In the genomic region with DNA sequence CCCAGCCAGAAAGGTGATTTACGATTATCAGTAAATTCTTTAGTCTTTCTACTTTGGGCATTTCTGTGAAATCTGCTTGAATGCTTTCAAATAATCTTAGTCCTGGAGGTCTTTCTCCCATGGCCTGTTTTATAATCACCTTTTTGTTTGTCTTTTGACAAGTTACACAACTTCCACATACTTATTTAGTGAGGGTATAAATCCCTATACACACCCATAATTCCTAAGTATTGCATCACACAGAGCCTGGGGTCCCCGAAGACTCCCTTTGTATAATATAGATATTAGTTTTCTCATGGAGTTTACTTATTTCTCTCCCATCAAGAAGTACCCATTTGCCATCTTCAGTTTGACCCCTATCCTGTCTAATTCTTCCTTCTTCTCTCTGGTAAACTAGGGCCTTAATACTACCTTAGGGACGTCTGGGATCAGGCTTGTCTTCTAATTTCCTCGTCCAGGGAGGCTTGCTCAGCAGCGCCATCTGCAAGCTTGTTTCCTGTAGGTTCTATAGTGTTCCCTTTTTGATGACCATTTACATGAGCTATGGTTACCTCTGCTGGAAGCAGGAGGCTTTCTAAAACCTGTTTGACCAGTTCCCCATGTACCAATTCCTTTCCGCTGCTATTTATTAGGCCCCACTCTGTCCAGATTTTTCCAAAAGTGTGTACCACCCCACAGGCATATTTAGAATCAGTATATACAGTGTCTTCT, we compare ENCODE assay signal across 14 cellular contexts. TPM values are rescaled to one million over a fixed set of nuclear protein-coding genes. Genes with fewer than 3 reads are reported as not detected.
DNase-seq lines count a peak whose midpoint lies in the region; ATAC-seq, FAIRE-seq and TF ChIP-seq lines count a peak whose summit lies in the region.
"Had no signal": no experiment of that assay in that cellular context is flagged by ENCODE, and none has a peak within 500 bp of the region (broad histone marks: within the 10 kb centered on the region; RNA-seq: fewer than 3 reads in every experiment).

No MANE protein-coding gene starts in this region.

- TF ChIP-seq CTCF in Caco-2 (IDR thresholded peaks at IDR 0.05; ENCODE audit: insufficient read depth in 1 of 2, low read depth in 1 of 2, low read length in 1 of 2, severe bottlenecking in 1 of 2, unreplicated experiment in 1 of 2) (peak; percentile 18 to 23), HCT116 (IDR thresholded peaks at IDR 0.05 in 2 of 3, conservative IDR thresholded peaks at IDR 0.05 in 1 of 3; ENCODE audit: borderline replicate concordance in 1 of 3, insufficient read depth in 1 of 3, low read depth in 2 of 3, low read length in 2 of 3) (peak; percentile 14 to 26 (median 21); a peak in 2 of 6 replicates), OCI-LY1 (IDR thresholded peaks at IDR 0.05; ENCODE audit: low read length) (peak; percentile 45; the same call in 1 of the 2 replicates)

- CTCF ChIA-PET in Caco-2 (lab: Charles Lee), result interaction anchor here (1.0 to 1.8 kb wide), 2 partner anchors 12 to 216 kb away, joined by 3 to 12 read pairs; no protein-coding TSS in a partner anchor
- CTCF ChIA-PET in HCT116 (lab: Charles Lee), result interaction anchor here (0.9 to 1.7 kb wide), 2 partner anchors 23 to 216 kb away, joined by 3 to 4 read pairs; no protein-coding TSS in a partner anchor

- H3K4me3 Mint-ChIP-seq in Caco-2 (ENCODE audit: unreplicated experiment), result peak overlapping the region; percentile 16
- H3K4me3 Mint-ChIP-seq: activated CD8-positive, alpha-beta T cell treated with anti-CD3 and anti-CD28 coated beads, Interleukin-2, amount 10 ng/mL, durations not matched to agents 7 days and 5 days; stimulated activated effector memory CD8-positive, alpha-beta T cell treated with anti-CD3 and anti-CD28 coated beads, Interleukin-12 subunit alpha, Interleukin-12 subunit beta, amount 100 ng/mL, for 72 hours had no signal

- no peaks in the 10 kb centered on the region for H3K9me3 ChIP-seq in Caco-2
- no peaks in the 10 kb centered on the region for H3K9me3 ChIP-seq in HCT116 (ENCODE audit: control insufficient read depth in 1 of 2, insufficient read depth in 1 of 2, low read depth in 1 of 2, low read length in 2 of 2)
- H3K9me3 ChIP-seq in OCI-LY1 (ENCODE audit: low read length), result no peaks in the 10 kb centered on the region
- no peaks in the 10 kb centered on the region for H3K9me3 ChIP-seq in iPS DF 6.9 (ENCODE audit: control insufficient read depth, insufficient read depth, low read length)

- H3K36me3 Mint-ChIP-seq in Caco-2 (ENCODE audit: insufficient read depth, unreplicated experiment), result peaks cover 4% of the 10 kb centered on the region
- H3K36me3 Mint-ChIP-seq: stimulated activated effector memory CD8-positive, alpha-beta T cell treated with anti-CD3 and anti-CD28 coated beads, Interleukin-12 subunit alpha, Interleukin-12 subunit beta, amount 100 ng/mL, for 72 hours had no signal

- H3K4me1 ChIP-seq in Caco-2 (peaks cover 22% of the 10 kb centered on the region), HCT116 (ENCODE audit: control insufficient read depth in 1 of 2, insufficient read depth in 2 of 2, low read length in 2 of 2) (peaks cover 4 to 6% of the 10 kb centered on the region in 2 experiments; a peak in 2 of 4 replicates), OCI-LY1 (ENCODE audit: insufficient read depth, low read length, severe bottlenecking) (no peaks in the 10 kb centered on the region), iPS DF 6.9 (ENCODE audit: control insufficient read depth, insufficient read depth, low read length) (no peaks in the 10 kb centered on the region; the same call in 1 of the 2 replicates)

- TF ChIP-seq POLR2A in HCT116 (IDR thresholded peaks at IDR 0.05; ENCODE audit: borderline replicate concordance, extremely low read depth, insufficient read depth, insufficient read length), result no peak

- no peaks in the 10 kb centered on the region for H3K36me3 ChIP-seq in Caco-2 (ENCODE audit: control insufficient read depth, insufficient read depth, low read length)
- H3K36me3 ChIP-seq in HCT116 (ENCODE audit: control insufficient read depth in 1 of 2, insufficient read depth in 2 of 2, low read length in 2 of 2), result no peaks in the 10 kb centered on the region
- H3K36me3 ChIP-seq in OCI-LY1 (ENCODE audit: insufficient read depth, low read length), result no peaks in the 10 kb centered on the region
- no peaks in the 10 kb centered on the region for H3K36me3 ChIP-seq in iPS DF 6.9 (ENCODE audit: control insufficient read depth, insufficient read depth, low read length)

- no CpG with 5 or more reads among the region's 6 CpGs for WGBS in iPS DF 6.9 (ENCODE audit: insufficient coverage, insufficient read length)

- no peaks in the 10 kb centered on the region for H3K27me3 ChIP-seq in Caco-2 (replicated peaks; ENCODE audit: control insufficient read depth, insufficient read depth, low read length)
- H3K27me3 ChIP-seq in HCT116 (ENCODE audit: insufficient read depth, low read length), result no peaks in the 10 kb centered on the region
- no peaks in the 10 kb centered on the region for H3K27me3 ChIP-seq in OCI-LY1 (ENCODE audit: insufficient read depth, low read length)
- no peaks in the 10 kb centered on the region for H3K27me3 ChIP-seq in iPS DF 6.9 (ENCODE audit: control insufficient read depth, insufficient read depth, low read length)

- no peaks in the 10 kb centered on the region for H3F3A ChIP-seq in OCI-LY1 (ENCODE audit: insufficient read depth, low read length)

- peaks cover 13% of the 10 kb centered on the region for H3K4me1 Mint-ChIP-seq in Caco-2 (ENCODE audit: low read depth, unreplicated experiment)
- H3K4me1 Mint-ChIP-seq: stimulated activated effector memory CD8-positive, alpha-beta T cell treated with anti-CD3 and anti-CD28 coated beads, Interleukin-12 subunit alpha, Interleukin-12 subunit beta, amount 100 ng/mL, for 72 hours had no signal

- no peak for FAIRE-seq in HTR-8/SVneo (lab: Jason Lieb, UNC)
- FAIRE-seq: islet of Langerhans had no signal

- peak; percentile 69 to 73 for DNase-seq in Caco-2
- DNase-seq in HCT116 (ENCODE audit: low read depth, low spot score), result peak; percentile 31
- DNase-seq in iPS DF 6.9 (ENCODE audit: low read depth, low spot score), result peak; percentile 61
- DNase-seq in pons (ENCODE audit: low spot score), result no peak
- DNase-seq in HTR-8/SVneo (ENCODE audit: insufficient read length, low spot score), result no peak
- DNase-seq in activated CD4-positive, CD25-positive, alpha-beta regulatory T cell (lab: John Stamatoyannopoulos, UW), result no peak
- DNase-seq in NCI-H1694 (lab: John Stamatoyannopoulos, UW), result no peak
- DNase-seq: activated CD8-positive, alpha-beta T cell treated with anti-CD3 and anti-CD28 coated beads, Interleukin-2, amount 10 ng/mL, durations not matched to agents 7 days and 5 days; amygdala; NCI-H2081 treated with DMSO at 0.1 percent for 48 hours had no signal

- RAD21 ChIA-PET in HCT116 (lab: Charles Lee; ENCODE audit: low non-redundant PET in 1 of 2, low total read pairs in 2 of 2, uncharacterized antibody in 2 of 2, unreplicated experiment in 2 of 2), result no interaction called here

- peak; percentile 73 for ATAC-seq in HCT116
- ATAC-seq: activated CD8-positive, alpha-beta T cell treated with anti-CD3 and anti-CD28 coated beads, Interleukin-2, amount 10 ng/mL, durations not matched to agents 7 days and 5 days; stimulated activated effector memory CD8-positive, alpha-beta T cell treated with anti-CD3 and anti-CD28 coated beads, Interleukin-12 subunit alpha, Interleukin-12 subunit beta, amount 100 ng/mL, for 72 hours had no signal

- peaks cover 12% of the 10 kb centered on the region for H3K9me3 Mint-ChIP-seq in Caco-2 (ENCODE audit: unreplicated experiment)
- H3K9me3 Mint-ChIP-seq: activated T-helper 2 cell treated with anti-CD3 and anti-CD28 coated beads, Interferon-gamma antibody, Interleukin-2, Interleukin-4, amounts not matched to agents 10 μg/mL and 5 μg/mL and 100 μg/mL, durations not matched to agents 14 hours and 24 hours and 36 hours; stimulated activated effector memory CD8-positive, alpha-beta T cell treated with anti-CD3 and anti-CD28 coated beads, Interleukin-12 subunit alpha, Interleukin-12 subunit beta, amount 100 ng/mL, for 72 hours had no signal

- H3K79me2 ChIP-seq in HCT116 (ENCODE audit: insufficient read depth, low read length) (no peaks in the 10 kb centered on the region), OCI-LY1 (ENCODE audit: insufficient read depth, low read length) (no peaks in the 10 kb centered on the region)

- no peak overlapping the region for H3K27ac ChIP-seq in HCT116 (ENCODE audit: low read depth, low read length)
- no peak overlapping the region for H3K27ac ChIP-seq in OCI-LY1 (ENCODE audit: low read depth, low read length, poor library complexity, severe bottlenecking)
- H3K27ac ChIP-seq in iPS DF 6.9 (ENCODE audit: low read length), result no peak overlapping the region

- TF ChIP-seq RAD21 in HCT116 (IDR thresholded peaks at IDR 0.05; ENCODE audit: low read depth), result peak; percentile 23; the same call in 1 of the 2 replicates

- H4K20me1 ChIP-seq in HCT116 (ENCODE audit: insufficient read depth) (no peaks in the 10 kb centered on the region), OCI-LY1 (ENCODE audit: insufficient read depth, low read length) (no peaks in the 10 kb centered on the region)

- BruUV-seq in Caco-2 (replicated peaks; lab: Mats Ljungman, UMichigan), result no TSS peak
- no TSS peak for BruUV-seq in HCT116 (replicated peaks; lab: Mats Ljungman, UMichigan)

- H3K9ac ChIP-seq in HCT116 (ENCODE audit: low read length) (no peak overlapping the region), OCI-LY1 (ENCODE audit: low read length) (no peak overlapping the region)

- H3K27me3 Mint-ChIP-seq in Caco-2 (ENCODE audit: insufficient read depth, unreplicated experiment), result no peaks in the 10 kb centered on the region

- H3K27ac Mint-ChIP-seq in Caco-2 (ENCODE audit: unreplicated experiment), result peak overlapping the region; percentile 61
- H3K27ac Mint-ChIP-seq: activated CD8-positive, alpha-beta T cell treated with anti-CD3 and anti-CD28 coated beads, Interleukin-2, amount 10 ng/mL, durations not matched to agents 7 days and 5 days; activated T-helper 2 cell treated with anti-CD3 and anti-CD28 coated beads, Interferon-gamma antibody, Interleukin-2, Interleukin-4, amounts not matched to agents 10 μg/mL and 5 μg/mL and 100 μg/mL, durations not matched to agents 14 hours and 24 hours and 36 hours; stimulated activated effector memory CD8-positive, alpha-beta T cell treated with anti-CD3 and anti-CD28 coated beads, Interleukin-12 subunit alpha, Interleukin-12 subunit beta, amount 100 ng/mL, for 72 hours had no signal

- H3K9me2 ChIP-seq in HCT116 (ENCODE audit: insufficient read depth) (no peaks in the 10 kb centered on the region), OCI-LY1 (ENCODE audit: low read depth, low read length) (no peaks in the 10 kb centered on the region)

- no peak overlapping the region for H3K4me3 ChIP-seq in Caco-2 (ENCODE audit: low read depth, low read length)
- H3K4me3 ChIP-seq in HCT116 (replicated peaks in 1 of 2; ENCODE audit: low read depth in 1 of 2, low read length in 2 of 2), result no peak overlapping the region
- no peak overlapping the region for H3K4me3 ChIP-seq in OCI-LY1 (ENCODE audit: low read depth, low read length, poor library complexity, severe bottlenecking)
- no peak overlapping the region for H3K4me3 ChIP-seq in iPS DF 6.9 (ENCODE audit: low read length)

- POLR2A ChIA-PET in Caco-2 (lab: Charles Lee) (interaction anchor here (0.8 kb wide), 1 partner anchor 124 kb away, joined by 16 read pairs; no protein-coding TSS in a partner anchor), HCT116 (lab: Charles Lee) (interaction anchor here (1.1 kb wide), 1 partner anchor 11 kb away, joined by 3 read pairs; no protein-coding TSS in a partner anchor)

- H3K4me2 ChIP-seq in HCT116 (ENCODE audit: low read length) (no peak overlapping the region), OCI-LY1 (ENCODE audit: low read length) (no peak overlapping the region)

- H2AFZ ChIP-seq in HCT116 (ENCODE audit: low read depth, low read length, poor library complexity, severe bottlenecking) (no peak overlapping the region), OCI-LY1 (ENCODE audit: low read length) (no peak overlapping the region)

- intact Hi-C loops in Caco-2 (cut with micrococcal nuclease; ENCODE audit: unreplicated experiment), result loop anchor here (2.0 to 5.0 kb wide), 2 partner anchors 66 to 216 kb away; no protein-coding TSS in a partner anchor
- intact Hi-C loops in HCT116 (cut with micrococcal nuclease), result no loop called here

RNA-seq across cellular contexts. Expression of a gene that starts 8.1 kb away (rescaled TPM):
- total RNA-seq in Caco-2 (2022), result 1.3 and 2.0 TPM in 2 replicates
- 0.39 TPM for total RNA-seq in HCT116 (2021; ENCODE audit: unreplicated experiment)
- 0.34 and 0.39 TPM in 2 replicates for polyA plus RNA-seq in HCT116 (2012)

Comparison
In these comparisons a context has a peak if more than half of its experiments do, and no peak if none do; other contexts are left out.
1. DNase-seq: peak in Caco-2 (2 of 2), HCT116 (single experiment) and iPS DF 6.9 (single experiment); none in pons (single experiment), HTR-8/SVneo (single experiment), activated CD4-positive, CD25-positive, alpha-beta regulatory T cell (0 of 4) and NCI-H1694 (single experiment).
2. Peak in every context shown above with its lines, with median percentiles within 50 percentile points of each other: CTCF ChIP-seq.